12 cellular contexts compared by ENCODE assay signal in the genomic region with DNA sequence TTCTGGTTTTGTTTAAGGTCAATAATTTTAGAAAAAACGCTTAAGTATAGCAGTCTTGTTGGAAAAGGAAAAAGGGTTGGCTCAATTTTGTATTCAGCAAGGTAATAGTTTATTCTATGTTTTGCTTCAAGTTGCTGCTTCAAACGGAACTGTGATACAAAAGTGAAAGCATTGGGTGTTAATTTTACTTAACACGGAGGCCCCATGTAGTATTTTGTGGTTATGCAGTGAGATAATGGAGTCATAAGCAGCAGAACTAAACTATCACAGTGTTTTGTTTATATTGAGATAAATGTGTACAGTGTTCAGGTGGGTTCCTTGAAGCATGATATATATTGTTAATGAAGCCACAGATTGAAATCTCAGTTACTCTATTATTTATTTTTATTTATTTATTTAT.
DNase-seq lines count a peak whose midpoint lies in the region; ATAC-seq and TF ChIP-seq lines count a peak whose summit lies in the region.
"Had no signal": no experiment of that assay in that cellular context is flagged by ENCODE, and none has a peak within 500 bp of the region (broad histone marks: within the 10 kb centered on the region; RNA-seq: fewer than 3 reads in every experiment).

No MANE protein-coding gene starts in this region.

- ATAC-seq in HG02642 (IDR thresholded peaks at IDR 0.05; ENCODE audit: poor library complexity, unreplicated experiment), result peak; percentile 79
- peak; percentile 91 for ATAC-seq in HG03442 (IDR thresholded peaks at IDR 0.05; ENCODE audit: unreplicated experiment)
- ATAC-seq in omental fat pad (ENCODE audit: low FRiP score), result no peak
- ATAC-seq: esophagus mucosa had no signal

- no peaks in the 10 kb centered on the region for H3K36me3 Mint-ChIP-seq in chondrocyte (ENCODE audit: low read depth)

- no peak overlapping the region for H3K4me3 Mint-ChIP-seq in chondrocyte (ENCODE audit: unreplicated experiment)
- H3K4me3 Mint-ChIP-seq: activated T-helper 1 cell treated with anti-CD3 and anti-CD28 coated beads, Interleukin-12 subunit alpha, Interleukin-12 subunit beta, Interleukin-2, Interleukin-4 antibody, amounts not matched to agents 30 ng/mL and 10 ng/mL and 1 ng/mL, durations not matched to agents 14 hours and 24 hours and 36 hours had no signal

- DNase-seq in GM10266 (ENCODE audit: extremely low spot score) (peak; percentile 59), GM19240 (ENCODE audit: insufficient read length, low spot score) (peak; percentile 12), chondrocyte (ENCODE audit: low spot score) (no peak), omental fat pad (ENCODE audit: low spot score) (no peak), cerebellar nuclear complex (lab: John Stamatoyannopoulos, UW) (no peak), COLO829 (ENCODE audit: low spot score) (no peak)
- DNase-seq: DND-41, NCI-H345 had no signal

- no peaks in the 10 kb centered on the region for H3K27me3 Mint-ChIP-seq in chondrocyte (ENCODE audit: low read depth)

- TF ChIP-seq CTCF in GM10266 (IDR thresholded peaks at IDR 0.05; ENCODE audit: control insufficient read depth, insufficient read depth, low read depth, missing control alignments), result no peak
- no peak for TF ChIP-seq CTCF in chondrocyte (IDR thresholded peaks at IDR 0.05)
- TF ChIP-seq CTCF in omental fat pad (IDR thresholded peaks at IDR 0.05), result no peak

- no peaks in the 10 kb centered on the region for H3K9me3 Mint-ChIP-seq in chondrocyte (ENCODE audit: low read depth)
- H3K9me3 Mint-ChIP-seq: activated T-helper 1 cell treated with anti-CD3 and anti-CD28 coated beads, Interleukin-12 subunit alpha, Interleukin-12 subunit beta, Interleukin-2, Interleukin-4 antibody, amounts not matched to agents 30 ng/mL and 10 ng/mL and 1 ng/mL, durations not matched to agents 14 hours and 24 hours and 36 hours had no signal

- peaks cover 11% of the 10 kb centered on the region for H3K4me1 Mint-ChIP-seq in chondrocyte (ENCODE audit: low read depth)

- no peak overlapping the region for H3K27ac Mint-ChIP-seq in chondrocyte (ENCODE audit: unreplicated experiment)
- H3K27ac Mint-ChIP-seq: activated T-helper 1 cell treated with anti-CD3 and anti-CD28 coated beads, Interleukin-12 subunit alpha, Interleukin-12 subunit beta, Interleukin-2, Interleukin-4 antibody, amounts not matched to agents 30 ng/mL and 10 ng/mL and 1 ng/mL, durations not matched to agents 14 hours and 24 hours and 36 hours had no signal

Comparison
In these comparisons a context has a peak if more than half of its experiments do, and no peak if none do; other contexts are left out.
1. DNase-seq: peak in GM10266 (single experiment) and GM19240 (single experiment); none in chondrocyte (single experiment), omental fat pad (single experiment), cerebellar nuclear complex (0 of 2) and COLO829 (single experiment).